In the genomic region with DNA sequence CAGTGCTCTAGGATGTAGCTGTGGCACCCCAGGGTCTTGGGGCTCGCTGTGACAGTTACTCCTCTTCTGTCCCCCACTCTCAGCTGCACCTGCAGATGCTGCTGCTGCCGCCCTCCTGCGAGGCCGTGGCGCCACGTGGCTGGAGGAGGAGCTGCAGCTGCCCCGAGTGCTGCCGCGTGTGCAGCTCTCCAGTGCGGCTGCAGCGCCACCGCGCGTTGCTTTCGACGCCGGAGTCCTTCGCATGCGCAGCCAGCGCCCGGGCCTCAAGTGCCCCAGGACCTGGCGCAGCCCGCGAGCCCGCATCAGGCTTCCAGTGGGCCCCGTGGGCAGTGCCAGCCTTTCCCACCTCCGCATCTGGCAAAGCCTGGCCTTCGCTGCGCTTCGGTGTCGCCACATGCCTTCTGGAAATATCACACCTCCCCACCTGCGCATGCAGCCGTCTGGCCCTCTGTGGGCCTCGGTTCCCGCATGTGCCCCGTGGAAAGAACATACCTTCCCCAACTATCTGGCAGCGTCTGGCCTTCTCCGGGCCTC, we compare ENCODE assay signal across 8 cellular contexts. TPM values are rescaled to one million over a fixed set of nuclear protein-coding genes. Genes with fewer than 3 reads are reported as not detected.
DNase-seq lines count a peak whose midpoint lies in the region; ATAC-seq and TF ChIP-seq lines count a peak whose summit lies in the region.

No MANE protein-coding gene starts in this region.

- peak overlapping the region; percentile 64 to 94 (median 84) for H3K27ac Mint-ChIP-seq in naive B cell

- DNase-seq in NCI-H226 (peak; percentile 54), erythroblast (lab: John Stamatoyannopoulos, UW) (peak; percentile 82 to 84), naive B cell (peak; percentile 72)
- DNase-seq in activated T-cell treated with anti-CD3 and anti-CD28 coated beads, Interleukin-2, amount 50 U/mL, for 1 hour: peak; percentile 84

- H3K9me3 Mint-ChIP-seq in naive B cell: peaks cover 0 to 3% (median 0%) of the 10 kb centered on the region in 7 donors

- no peaks in the 10 kb centered on the region for H3K27me3 Mint-ChIP-seq in naive B cell

- H3K4me3 Mint-ChIP-seq in naive B cell: peak overlapping the region; percentile 70 to 96 (median 84)

- H3K27ac ChIP-seq in temporal lobe (ENCODE audit: low read depth, low read length): peak overlapping the region; percentile 76

- ATAC-seq in naive B cell (ENCODE audit: low read depth in 2 of 2) (peak; percentile 49 to 56), HG02981 (IDR thresholded peaks at IDR 0.05; ENCODE audit: unreplicated experiment) (no peak), HG02884 (IDR thresholded peaks at IDR 0.05; ENCODE audit: unreplicated experiment) (no peak)

- TF ChIP-seq POLR2A in GM15510 (IDR thresholded peaks at IDR 0.05; ENCODE audit: borderline replicate concordance, extremely low read depth, insufficient read length) (peak; percentile 42), erythroblast (IDR thresholded peaks at IDR 0.05; ENCODE audit: low read length) (no peak)

- H3K36me3 Mint-ChIP-seq in naive B cell: peaks cover 0 to 8% of the 10 kb centered on the region in 2 donors

- H3K4me1 Mint-ChIP-seq in naive B cell: peaks cover 63 to 77% (median 75%) of the 10 kb centered on the region in 3 donors

RNA-seq across cellular contexts. Expression of a gene that starts 0.7 kb away (rescaled TPM):
- polyA plus RNA-seq in naive B cell (ENCODE audit: low read depth in 6 of 6): 10 to 100 TPM; 28.4 to 54.2 (median 31.5) TPM
- 4.4 TPM for total RNA-seq in temporal lobe

RNA-seq across cellular contexts. Expression of a gene that starts 3.3 kb away (rescaled TPM):
- 10 to 100 TPM; 60.7 to 82.8 (median 65.4) TPM for polyA plus RNA-seq in naive B cell (ENCODE audit: low read depth in 6 of 6)
- total RNA-seq in temporal lobe: 6.9 TPM

RNA-seq across cellular contexts. Expression of a gene that starts 7.9 kb away (rescaled TPM):
- polyA plus RNA-seq in naive B cell (ENCODE audit: low read depth in 6 of 6): 10 to 100 TPM in 3 of 6 donors, 1 to 10 TPM in 3; 8.1 to 13.0 (median 9.7) TPM
- total RNA-seq in temporal lobe: 10.1 TPM

RNA-seq across cellular contexts. Expression of a gene that starts 14.7 kb away (rescaled TPM):
- 10 to 100 TPM in 3 of 6 donors, 1 to 10 TPM in 3; 3.2 to 13.7 (median 9.3) TPM for polyA plus RNA-seq in naive B cell (ENCODE audit: low read depth in 6 of 6)
- 83.6 TPM for total RNA-seq in temporal lobe

RNA-seq across cellular contexts. Expression of a gene that starts 15.7 kb away (rescaled TPM):
- 1 to 10 TPM in 4 of 6 donors, under 1 TPM in 1, not detected in 1; 0.95 to 3.5 (median 2.7) TPM for polyA plus RNA-seq in naive B cell (ENCODE audit: low read depth in 6 of 6)
- total RNA-seq in temporal lobe: 3.2 TPM

Comparison
In these comparisons a context has a peak if more than half of its experiments do, and no peak if none do; other contexts are left out.
1. ATAC-seq: peak in naive B cell (2 of 2); none in HG02981 (single experiment) and HG02884 (single experiment).
2. Peak in every context shown above with its lines, with median percentiles within 50 percentile points of each other: DNase-seq.